1 cellular context compared by ENCODE assay signal in genomic region chr5:32233696-32234447, GRCh38.
TF ChIP-seq lines count a peak whose summit lies in the region.

No MANE protein-coding gene starts in this region.

TF ChIP-seq in HepG2, 621 proteins besides CTCF, POLR2A, EP300 and RAD21 (continued from another document and continues in another):
- TF ChIP-seq FOSL2 (CRISPR knock-in tag; IDR thresholded peaks at IDR 0.05) = peak; percentile 91
- TF ChIP-seq LRRFIP1 (CRISPR knock-in tag; conservative IDR thresholded peaks at IDR 0.05) = no peak
- 0 out of 2 replicates have a peak, but pooled peaks have one; percentile 67 for TF ChIP-seq GZF1 (CRISPR knock-in tag; IDR thresholded peaks at IDR 0.05)
- TF ChIP-seq FOXP1 (IDR thresholded peaks at IDR 0.05) = no peak
- peak; percentile 89 for TF ChIP-seq FOXP1 (CRISPR knock-in tag; IDR thresholded peaks at IDR 0.05)
- TF ChIP-seq NCOR1 (IDR thresholded peaks at IDR 0.05; ENCODE audit: borderline replicate concordance, low read length) = peak; percentile 93; the same call in 1 of the 2 replicates
- TF ChIP-seq, protein P1, sequence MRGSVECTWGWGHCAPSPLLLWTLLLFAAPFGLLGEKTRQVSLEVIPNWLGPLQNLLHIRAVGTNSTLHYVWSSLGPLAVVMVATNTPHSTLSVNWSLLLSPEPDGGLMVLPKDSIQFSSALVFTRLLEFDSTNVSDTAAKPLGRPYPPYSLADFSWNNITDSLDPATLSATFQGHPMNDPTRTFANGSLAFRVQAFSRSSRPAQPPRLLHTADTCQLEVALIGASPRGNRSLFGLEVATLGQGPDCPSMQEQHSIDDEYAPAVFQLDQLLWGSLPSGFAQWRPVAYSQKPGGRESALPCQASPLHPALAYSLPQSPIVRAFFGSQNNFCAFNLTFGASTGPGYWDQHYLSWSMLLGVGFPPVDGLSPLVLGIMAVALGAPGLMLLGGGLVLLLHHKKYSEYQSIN (CRISPR knock-in tag; IDR thresholded peaks at IDR 0.05; ENCODE audit: borderline replicate concordance) = no peak
- peak; percentile 52; the same call in 1 of the 2 replicates for TF ChIP-seq NCOA1 (CRISPR knock-in tag; IDR thresholded peaks at IDR 0.05)
- peak; percentile 59; the same call in 1 of the 2 replicates for TF ChIP-seq SMAD3 (CRISPR knock-in tag; IDR thresholded peaks at IDR 0.05)
- TF ChIP-seq SRF (IDR thresholded peaks at IDR 0.05; ENCODE audit: low read depth, low read length) = no peak; the same call in 1 of the 2 replicates
- no peak for TF ChIP-seq SP2 (CRISPR knock-in tag; IDR thresholded peaks at IDR 0.05)
- TF ChIP-seq CCAR2 (optimal IDR thresholded peaks at IDR 0.05; ENCODE audit: low read depth, low read length) = no peak
- TF ChIP-seq MEIS1 (CRISPR knock-in tag; IDR thresholded peaks at IDR 0.05; ENCODE audit: borderline replicate concordance) = peak; percentile 78; the same call in 1 of the 2 replicates
- TF ChIP-seq ZIK1 (CRISPR knock-in tag; IDR thresholded peaks at IDR 0.05; ENCODE audit: borderline replicate concordance, low read depth) = peak; percentile 67; the same call in 1 of the 2 replicates
- no peak for TF ChIP-seq ZNF709 (CRISPR knock-in tag; IDR thresholded peaks at IDR 0.05)
- TF ChIP-seq, protein P2, sequence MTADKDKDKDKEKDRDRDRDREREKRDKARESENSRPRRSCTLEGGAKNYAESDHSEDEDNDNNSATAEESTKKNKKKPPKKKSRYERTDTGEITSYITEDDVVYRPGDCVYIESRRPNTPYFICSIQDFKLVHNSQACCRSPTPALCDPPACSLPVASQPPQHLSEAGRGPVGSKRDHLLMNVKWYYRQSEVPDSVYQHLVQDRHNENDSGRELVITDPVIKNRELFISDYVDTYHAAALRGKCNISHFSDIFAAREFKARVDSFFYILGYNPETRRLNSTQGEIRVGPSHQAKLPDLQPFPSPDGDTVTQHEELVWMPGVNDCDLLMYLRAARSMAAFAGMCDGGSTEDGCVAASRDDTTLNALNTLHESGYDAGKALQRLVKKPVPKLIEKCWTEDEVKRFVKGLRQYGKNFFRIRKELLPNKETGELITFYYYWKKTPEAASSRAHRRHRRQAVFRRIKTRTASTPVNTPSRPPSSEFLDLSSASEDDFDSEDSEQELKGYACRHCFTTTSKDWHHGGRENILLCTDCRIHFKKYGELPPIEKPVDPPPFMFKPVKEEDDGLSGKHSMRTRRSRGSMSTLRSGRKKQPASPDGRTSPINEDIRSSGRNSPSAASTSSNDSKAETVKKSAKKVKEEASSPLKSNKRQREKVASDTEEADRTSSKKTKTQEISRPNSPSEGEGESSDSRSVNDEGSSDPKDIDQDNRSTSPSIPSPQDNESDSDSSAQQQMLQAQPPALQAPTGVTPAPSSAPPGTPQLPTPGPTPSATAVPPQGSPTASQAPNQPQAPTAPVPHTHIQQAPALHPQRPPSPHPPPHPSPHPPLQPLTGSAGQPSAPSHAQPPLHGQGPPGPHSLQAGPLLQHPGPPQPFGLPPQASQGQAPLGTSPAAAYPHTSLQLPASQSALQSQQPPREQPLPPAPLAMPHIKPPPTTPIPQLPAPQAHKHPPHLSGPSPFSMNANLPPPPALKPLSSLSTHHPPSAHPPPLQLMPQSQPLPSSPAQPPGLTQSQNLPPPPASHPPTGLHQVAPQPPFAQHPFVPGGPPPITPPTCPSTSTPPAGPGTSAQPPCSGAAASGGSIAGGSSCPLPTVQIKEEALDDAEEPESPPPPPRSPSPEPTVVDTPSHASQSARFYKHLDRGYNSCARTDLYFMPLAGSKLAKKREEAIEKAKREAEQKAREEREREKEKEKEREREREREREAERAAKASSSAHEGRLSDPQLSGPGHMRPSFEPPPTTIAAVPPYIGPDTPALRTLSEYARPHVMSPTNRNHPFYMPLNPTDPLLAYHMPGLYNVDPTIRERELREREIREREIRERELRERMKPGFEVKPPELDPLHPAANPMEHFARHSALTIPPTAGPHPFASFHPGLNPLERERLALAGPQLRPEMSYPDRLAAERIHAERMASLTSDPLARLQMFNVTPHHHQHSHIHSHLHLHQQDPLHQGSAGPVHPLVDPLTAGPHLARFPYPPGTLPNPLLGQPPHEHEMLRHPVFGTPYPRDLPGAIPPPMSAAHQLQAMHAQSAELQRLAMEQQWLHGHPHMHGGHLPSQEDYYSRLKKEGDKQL (CRISPR knock-in tag; IDR thresholded peaks at IDR 0.05; ENCODE audit: low read depth) = peak; percentile 86
- TF ChIP-seq ZNF777 (CRISPR knock-in tag; IDR thresholded peaks at IDR 0.05) = no peak
- TF ChIP-seq ZNF296 (CRISPR knock-in tag; conservative IDR thresholded peaks at IDR 0.05) = no peak
- TF ChIP-seq SP4 (CRISPR knock-in tag; IDR thresholded peaks at IDR 0.05) = peak; percentile 43; the same call in 1 of the 2 replicates
- no peak; the same call in none of the 2 replicates for TF ChIP-seq STAT6 (CRISPR knock-in tag; IDR thresholded peaks at IDR 0.05; ENCODE audit: borderline replicate concordance)
- no peak for TF ChIP-seq CENPT (CRISPR knock-in tag; IDR thresholded peaks at IDR 0.05; ENCODE audit: low read depth)
- TF ChIP-seq ZNF800 (CRISPR knock-in tag; IDR thresholded peaks at IDR 0.05) = no peak
- no peak for TF ChIP-seq ATM (IDR thresholded peaks at IDR 0.05; ENCODE audit: borderline replicate concordance)
- no peak for TF ChIP-seq ZSCAN20 (CRISPR knock-in tag; IDR thresholded peaks at IDR 0.05; ENCODE audit: borderline replicate concordance)
- no peak for TF ChIP-seq EZH2 (conservative IDR thresholded peaks at IDR 0.05; ENCODE audit: low read depth, low read length)
- no peak for TF ChIP-seq PHB2 (IDR thresholded peaks at IDR 0.05; ENCODE audit: partially characterized antibody)
- no peak for TF ChIP-seq POLR2AphosphoS2 (IDR thresholded peaks at IDR 0.05; ENCODE audit: low read depth, low read length)
- TF ChIP-seq, protein P3, sequence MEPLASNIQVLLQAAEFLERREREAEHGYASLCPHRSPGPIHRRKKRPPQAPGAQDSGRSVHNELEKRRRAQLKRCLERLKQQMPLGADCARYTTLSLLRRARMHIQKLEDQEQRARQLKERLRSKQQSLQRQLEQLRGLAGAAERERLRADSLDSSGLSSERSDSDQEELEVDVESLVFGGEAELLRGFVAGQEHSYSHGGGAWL (CRISPR knock-in tag; IDR thresholded peaks at IDR 0.05) = 0 out of 2 replicates have a peak, but pooled peaks have one; percentile 25
- TF ChIP-seq PRPF4 (IDR thresholded peaks at IDR 0.05; ENCODE audit: low read depth, low read length, poor library complexity, severe bottlenecking) = no peak
- peak; percentile 61; the same call in 1 of the 2 replicates for TF ChIP-seq HNF1A (IDR thresholded peaks at IDR 0.05; ENCODE audit: low read depth)
- peak; percentile 83; the same call in 1 of the 2 replicates for TF ChIP-seq HNF1A (CRISPR knock-in tag; IDR thresholded peaks at IDR 0.05; ENCODE audit: borderline replicate concordance)
- TF ChIP-seq ZNF235 (CRISPR knock-in tag; IDR thresholded peaks at IDR 0.05; ENCODE audit: borderline replicate concordance) = no peak
- no peak for TF ChIP-seq MZF1 (CRISPR knock-in tag; IDR thresholded peaks at IDR 0.05; ENCODE audit: borderline replicate concordance)
- peak; percentile 84; the same call in 1 of the 2 replicates for TF ChIP-seq MYC (CRISPR knock-in tag; IDR thresholded peaks at IDR 0.05; ENCODE audit: borderline replicate concordance)
- TF ChIP-seq ZNF331 (CRISPR knock-in tag; IDR thresholded peaks at IDR 0.05) = peak; percentile 91
- TF ChIP-seq TSC22D2 (CRISPR knock-in tag; IDR thresholded peaks at IDR 0.05; ENCODE audit: borderline replicate concordance) = peak; percentile 20; the same call in 1 of the 2 replicates
- peak; percentile 97; the same call in 1 of the 2 replicates for TF ChIP-seq DPF2 (CRISPR knock-in tag; IDR thresholded peaks at IDR 0.05; ENCODE audit: borderline replicate concordance, low read depth)
- no peak for TF ChIP-seq HES4 (CRISPR knock-in tag; IDR thresholded peaks at IDR 0.05; ENCODE audit: borderline replicate concordance)
- TF ChIP-seq NR2F1 (CRISPR knock-in tag; IDR thresholded peaks at IDR 0.05) = peak; percentile 62 to 74
- TF ChIP-seq, protein P4, sequence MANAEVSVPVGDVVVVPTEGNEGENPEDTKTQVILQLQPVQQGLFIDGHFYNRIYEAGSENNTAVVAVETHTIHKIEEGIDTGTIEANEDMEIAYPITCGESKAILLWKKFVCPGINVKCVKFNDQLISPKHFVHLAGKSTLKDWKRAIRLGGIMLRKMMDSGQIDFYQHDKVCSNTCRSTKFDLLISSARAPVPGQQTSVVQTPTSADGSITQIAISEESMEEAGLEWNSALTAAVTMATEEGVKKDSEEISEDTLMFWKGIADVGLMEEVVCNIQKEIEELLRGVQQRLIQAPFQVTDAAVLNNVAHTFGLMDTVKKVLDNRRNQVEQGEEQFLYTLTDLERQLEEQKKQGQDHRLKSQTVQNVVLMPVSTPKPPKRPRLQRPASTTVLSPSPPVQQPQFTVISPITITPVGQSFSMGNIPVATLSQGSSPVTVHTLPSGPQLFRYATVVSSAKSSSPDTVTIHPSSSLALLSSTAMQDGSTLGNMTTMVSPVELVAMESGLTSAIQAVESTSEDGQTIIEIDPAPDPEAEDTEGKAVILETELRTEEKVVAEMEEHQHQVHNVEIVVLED (CRISPR knock-in tag; IDR thresholded peaks at IDR 0.05; ENCODE audit: borderline replicate concordance) = no peak; the same call in 1 of the 2 replicates
- no peak for TF ChIP-seq ZNF20 (CRISPR knock-in tag; IDR thresholded peaks at IDR 0.05)
- no peak for TF ChIP-seq ZNF253 (CRISPR knock-in tag; IDR thresholded peaks at IDR 0.05; ENCODE audit: borderline replicate concordance)
- no peak for TF ChIP-seq ZNF367 (CRISPR knock-in tag; IDR thresholded peaks at IDR 0.05; ENCODE audit: borderline replicate concordance)
